In genomic region chr4:180028682-180029081, GRCh38 we compare ENCODE assay signal across 8 cellular contexts.
A peak's percentile ranks its signal among the peaks of the same experiment; 100 is the strongest.
DNase-seq lines count a peak whose midpoint lies in the region; ATAC-seq and TF ChIP-seq lines count a peak whose summit lies in the region.

No MANE protein-coding gene starts in this region.

- H3K27ac Mint-ChIP-seq in activated CD8-positive, alpha-beta T cell treated with anti-CD3 and anti-CD28 coated beads, Interleukin-2, amount 10 ng/mL, durations not matched to agents 7 days and 5 days = no peak overlapping the region
- no peak overlapping the region for H3K27ac Mint-ChIP-seq in nephron

- TF ChIP-seq CTCF in nephron (IDR thresholded peaks at IDR 0.05; ENCODE audit: unreplicated experiment in 3 of 3) = peak; percentile 26 to 52 (median 34)

- DNase-seq in NCI-H526 (lab: John Stamatoyannopoulos, UW) (peak; percentile 18 to 52), NCI-H526 treated with DMSO at 0.1 percent for 48 hours (lab: John Stamatoyannopoulos, UW) (no peak), HT-29 (ENCODE audit: low spot score) (peak; percentile 63), DMS153 (lab: John Stamatoyannopoulos, UW) (no peak)
- DNase-seq in activated CD8-positive, alpha-beta T cell treated with anti-CD3 and anti-CD28 coated beads, Interleukin-2, amount 10 ng/mL, durations not matched to agents 7 days and 5 days = peak; percentile 21
- DNase-seq in effector CD8-positive, alpha-beta T cell (lab: John Stamatoyannopoulos, UW) = no peak

- no peaks in the 10 kb centered on the region for H3K4me1 Mint-ChIP-seq in activated CD8-positive, alpha-beta T cell treated with anti-CD3 and anti-CD28 coated beads, Interleukin-2, amount 10 ng/mL, durations not matched to agents 7 days and 5 days (ENCODE audit: low read depth)
- no peaks in the 10 kb centered on the region for H3K4me1 Mint-ChIP-seq in nephron

- no peak overlapping the region for H3K4me3 Mint-ChIP-seq in activated CD8-positive, alpha-beta T cell treated with anti-CD3 and anti-CD28 coated beads, Interleukin-2, amount 10 ng/mL, durations not matched to agents 7 days and 5 days
- H3K4me3 Mint-ChIP-seq in nephron = no peak overlapping the region

- no peak for ATAC-seq in activated CD8-positive, alpha-beta T cell treated with anti-CD3 and anti-CD28 coated beads, Interleukin-2, amount 10 ng/mL, durations not matched to agents 7 days and 5 days
- ATAC-seq in GM18873 (IDR thresholded peaks at IDR 0.05; ENCODE audit: low FRiP score, unreplicated experiment) = no peak

- H3K9me3 Mint-ChIP-seq in activated CD8-positive, alpha-beta T cell treated with anti-CD3 and anti-CD28 coated beads, Interleukin-2, amount 10 ng/mL, durations not matched to agents 7 days and 5 days (ENCODE audit: insufficient read depth) = no peaks in the 10 kb centered on the region
- no peaks in the 10 kb centered on the region for H3K9me3 Mint-ChIP-seq in nephron

- no peaks in the 10 kb centered on the region for H3K27me3 Mint-ChIP-seq in activated CD8-positive, alpha-beta T cell treated with anti-CD3 and anti-CD28 coated beads, Interleukin-2, amount 10 ng/mL, durations not matched to agents 7 days and 5 days (ENCODE audit: low read depth)
- H3K27me3 Mint-ChIP-seq in nephron (ENCODE audit: low read depth) = no peaks in the 10 kb centered on the region

- POLR2A ChIA-PET in activated CD8-positive, alpha-beta T cell treated with anti-CD3 and anti-CD28 coated beads, Interleukin-2, amount 10 ng/mL, durations not matched to agents 7 days and 5 days (lab: Charles Lee) = no interaction called here

- CTCF ChIA-PET in activated CD8-positive, alpha-beta T cell treated with anti-CD3 and anti-CD28 coated beads, Interleukin-2, amount 10 ng/mL, durations not matched to agents 7 days and 5 days (lab: Charles Lee) = no interaction called here

- no peaks in the 10 kb centered on the region for H3K36me3 Mint-ChIP-seq in activated CD8-positive, alpha-beta T cell treated with anti-CD3 and anti-CD28 coated beads, Interleukin-2, amount 10 ng/mL, durations not matched to agents 7 days and 5 days (ENCODE audit: low read depth)
- no peaks in the 10 kb centered on the region for H3K36me3 Mint-ChIP-seq in nephron (ENCODE audit: low read depth)

Comparison
In these comparisons a context has a peak if more than half of its experiments do, and no peak if none do; other contexts are left out.
1. DNase-seq: peak in NCI-H526 (2 of 2), HT-29 (single experiment) and activated CD8-positive, alpha-beta T cell treated with anti-CD3 and anti-CD28 coated beads, Interleukin-2, amount 10 ng/mL, durations not matched to agents 7 days and 5 days (single experiment); none in NCI-H526 treated with DMSO at 0.1 percent for 48 hours (single experiment), DMS153 (single experiment) and effector CD8-positive, alpha-beta T cell (single experiment).